ENCODE assay signal across 27 cellular contexts in the genomic region with DNA sequence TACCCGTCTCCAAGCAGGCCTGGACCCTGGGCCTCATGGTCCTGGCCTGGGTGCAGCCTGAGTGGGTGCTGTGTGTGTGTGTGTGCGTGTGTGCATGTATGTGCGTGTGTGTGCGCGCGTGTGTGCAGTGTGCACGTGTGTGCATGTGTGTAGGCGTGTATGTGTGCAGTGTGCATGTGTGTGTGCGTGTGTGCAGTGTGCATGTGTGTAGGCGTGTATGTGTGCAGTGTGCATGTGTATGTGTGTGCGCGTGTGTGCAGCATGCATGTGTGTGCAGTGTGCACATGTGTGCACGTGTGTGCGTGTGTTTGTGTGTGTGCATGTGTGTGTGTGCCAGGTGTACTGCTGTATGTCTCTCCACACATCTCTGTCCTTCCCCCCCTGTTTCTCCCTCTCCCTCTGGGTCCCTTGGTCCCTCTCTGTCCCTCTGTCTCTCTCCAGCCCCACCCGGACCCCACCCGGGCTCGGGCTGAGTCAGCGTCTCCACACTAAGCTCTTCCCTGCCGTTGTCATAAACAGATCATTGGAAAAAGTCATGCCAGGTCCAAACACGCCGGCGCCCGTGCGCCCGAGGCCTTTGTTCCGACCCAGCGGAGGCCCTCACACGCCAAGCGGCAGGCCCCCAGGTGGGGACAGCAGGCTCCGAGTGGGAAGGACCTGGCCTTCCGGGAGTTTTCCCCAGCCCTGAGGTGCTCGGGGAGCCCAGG. TPM values are rescaled to one million over a fixed set of nuclear protein-coding genes. Genes with fewer than 3 reads are reported as not detected.
"Had no signal": no experiment of that assay in that cellular context is flagged by ENCODE, and none has a peak within 500 bp of the region (broad histone marks: within the 10 kb centered on the region; RNA-seq: fewer than 3 reads in every experiment).

No MANE protein-coding gene starts in this region.

- H3K27me3 ChIP-seq: adrenal gland, ascending aorta, ovary, testis had no signal

- H3K27ac ChIP-seq: adrenal gland, ascending aorta, coronary artery, left ventricle myocardium inferior, neutrophil, ovary, testis had no signal

- H3K4me1 ChIP-seq: adrenal gland, ascending aorta, left ventricle myocardium inferior, testis had no signal

- H3K9me3 ChIP-seq: adrenal gland, ascending aorta, left ventricle myocardium inferior, neutrophil, ovary, testis had no signal

- ATAC-seq: activated T-helper 17 cell treated with anti-CD3 and anti-CD28 coated beads, Interleukin-2, amount 50 U/mL, for 72 hours; right cardiac atrium; stimulated activated naive B cell treated with anti-CD40 and anti-IgM and Interleukin-4, amounts not matched to agents 10 μg/mL and 1 μg/mL and 100 μg/mL, for 72 hours; WTC11 had no signal

- H3K36me3 ChIP-seq: adrenal gland, ascending aorta, left ventricle myocardium inferior, neutrophil, ovary had no signal

- DNase-seq: activated CD4-positive, alpha-beta T cell treated with anti-CD3 and anti-CD28 coated beads, Interleukin-2, amount 50 U/mL, for 4 hours; activated CD8-positive, alpha-beta memory T cell treated with anti-CD3 and anti-CD28 coated beads for 24 hours; activated CD8-positive, alpha-beta memory T cell treated with anti-CD3 and anti-CD28 coated beads, Interleukin-2, amount 50 U/mL, for 4 hours; activated T-cell treated with anti-CD3 and anti-CD28 coated beads, Interleukin-2, amount 50 U/mL, for 24 hours; adrenal gland; cerebellar nuclear complex; endodermal cell; erythroblast; hippocampal formation; left ventricle myocardium inferior; midbrain; natural killer cell; ovary; right cardiac atrium; stimulated activated CD4-positive, alpha-beta T cell treated with anti-CD3 and anti-CD28 coated beads, Interleukin-1b, Interleukin-23, amount 100 ng/mL, for 48 hours; stimulated activated naive B cell treated with anti-CD40 and anti-IgM and Interleukin-4, amounts not matched to agents 10 μg/mL and 1 μg/mL and 100 μg/mL, for 72 hours; T-helper 9 cell; testis had no signal

- H3K4me3 ChIP-seq: adrenal gland, ascending aorta, coronary artery, left ventricle myocardium inferior, ovary, testis had no signal

RNA-seq across cellular contexts. Expression of a gene that starts 34.0 kb away (rescaled TPM):
- total RNA-seq: activated T-helper 17 cell treated with anti-CD3 and anti-CD28 coated beads, Interleukin-2, amount 50 U/mL, for 72 hours; ascending aorta; endodermal cell; left ventricle myocardium inferior; lung microvascular endothelial cell; natural killer cell; pulmonary artery endothelial cell; right cardiac atrium; skeletal muscle tissue; T-helper 1 cell treated with Interleukin-12 subunit alpha and Interleukin-12 subunit beta and Interleukin-4 antibody, amounts not matched to agents 30 ng/mL and 1 ng/mL, for 36 hours had no signal
